ENCODE assay signal across 10 cellular contexts in genomic region chr6:37168163-37168758, GRCh38. TPM values are rescaled to one million over a fixed set of nuclear protein-coding genes. Genes with fewer than 3 reads are reported as not detected.
DNase-seq lines count a peak whose midpoint lies in the region; ATAC-seq and TF ChIP-seq lines count a peak whose summit lies in the region.
"Had no signal": no experiment of that assay in that cellular context is flagged by ENCODE, and none has a peak within 500 bp of the region (broad histone marks: within the 10 kb centered on the region; RNA-seq: fewer than 3 reads in every experiment).

No MANE protein-coding gene starts in this region.

- no peak overlapping the region for H2BK15ac ChIP-seq in neuronal stem cell (ENCODE audit: low read length)

- peaks cover 0 to 3% of the 10 kb centered on the region in 2 donors for H3K27me3 Mint-ChIP-seq in CD8-positive, alpha-beta memory T cell

- H3K27ac ChIP-seq in CD8-positive, alpha-beta memory T cell (ENCODE audit: low read depth, low read length): peak overlapping the region; percentile 86
- H3K27ac ChIP-seq in dorsolateral prefrontal cortex: peak overlapping the region in 44 of 59 donors; percentile 66 to 97 (median 90)
- H3K27ac ChIP-seq in neuronal stem cell (replicated peaks; ENCODE audit: low read length): no peak overlapping the region
- peak overlapping the region in 1 of 4 donors; percentile 89 for H3K27ac ChIP-seq in body of pancreas

- no peak overlapping the region for H4K91ac ChIP-seq in neuronal stem cell (ENCODE audit: low read depth, low read length, poor library complexity)

- H3K9me3 Mint-ChIP-seq in CD8-positive, alpha-beta memory T cell: peaks cover 0 to 2% (median 0%) of the 10 kb centered on the region in 5 donors

- no peak overlapping the region for H2AK5ac ChIP-seq in neuronal stem cell (ENCODE audit: low read depth, low read length)

- WGBS in neuronal stem cell (ENCODE audit: extremely low coverage in 2 of 2, insufficient read length in 2 of 2, insufficient replicate concordance in 1 of 2), 2 donors: no CpG with 5 or more reads among the region's 5 CpGs
- 89 to 94% methylated on average over 5 of the region's 5 CpGs for WGBS in body of pancreas, 2 donors

- no peak for DNase-seq in CD8-positive, alpha-beta memory T cell
- DNase-seq in MG63: no peak
- no peak for DNase-seq in dorsolateral prefrontal cortex
- DNase-seq in neuronal stem cell (ENCODE audit: low spot score): no peak
- no peak for DNase-seq in LoVo (ENCODE audit: low spot score)
- DNase-seq in mucosa of descending colon: no peak
- no peak for DNase-seq in middle frontal gyrus (ENCODE audit: extremely low spot score, low spot score)
- DNase-seq in body of pancreas: no peak
- DNase-seq: activated CD4-positive, alpha-beta T cell treated with anti-CD3 and anti-CD28 coated beads for 1 hour; effector CD8-positive, alpha-beta T cell had no signal

- intact Hi-C loops in dorsolateral prefrontal cortex (cut with DNase I): no loop called here
- intact Hi-C loops in mucosa of descending colon (cut with DNase I, micrococcal nuclease): no loop called here
- intact Hi-C loops in body of pancreas (cut with DNase I): no loop called here

- H4K8ac ChIP-seq in neuronal stem cell (ENCODE audit: low read depth, low read length): no peak overlapping the region

- H2BK5ac ChIP-seq in neuronal stem cell (ENCODE audit: low read length): no peak overlapping the region

- TF ChIP-seq CTCF in dorsolateral prefrontal cortex (IDR thresholded peaks at IDR 0.05 in 54 of 56, conservative IDR thresholded peaks at IDR 0.05 in 2 of 56; ENCODE audit: low read depth in 1 of 56, partially characterized antibody in 56 of 56) (no peak), mucosa of descending colon (IDR thresholded peaks at IDR 0.05) (no peak), body of pancreas (IDR thresholded peaks at IDR 0.05) (no peak)

- H3K4me1 ChIP-seq in CD8-positive, alpha-beta memory T cell (ENCODE audit: insufficient read depth, low read length): peaks cover 17% of the 10 kb centered on the region
- peaks cover 10 to 24% of the 10 kb centered on the region in 2 donors for H3K4me1 ChIP-seq in neuronal stem cell (ENCODE audit: control insufficient read depth in 2 of 2, insufficient read depth in 1 of 2, low read depth in 1 of 2, low read length in 2 of 2)
- peaks cover 5% of the 10 kb centered on the region for H3K4me1 ChIP-seq in mucosa of descending colon (ENCODE audit: low read depth)
- H3K4me1 ChIP-seq in body of pancreas: peaks cover 26% of the 10 kb centered on the region

- peaks cover 22% of the 10 kb centered on the region for H3K36me3 ChIP-seq in CD8-positive, alpha-beta memory T cell (ENCODE audit: insufficient read depth, low read length)
- H3K36me3 ChIP-seq in MG63 (peaks cover 17% of the 10 kb centered on the region), neuronal stem cell (replicated peaks in 1 of 2; ENCODE audit: control insufficient read depth in 2 of 2, insufficient read depth in 2 of 2, low read length in 2 of 2) (peaks cover 10% of the 10 kb centered on the region in 2 donors), mucosa of descending colon (ENCODE audit: low read depth) (no peaks in the 10 kb centered on the region), body of pancreas (replicated peaks in 1 of 2; ENCODE audit: insufficient read depth in 1 of 2, low read depth in 2 of 2) (peaks cover 2 to 4% of the 10 kb centered on the region in 2 donors)

- H3K9me3 ChIP-seq in CD8-positive, alpha-beta memory T cell (ENCODE audit: low read length): no peaks in the 10 kb centered on the region
- H3K9me3 ChIP-seq in MG63 (no peaks in the 10 kb centered on the region), neuronal stem cell (replicated peaks in 1 of 2; ENCODE audit: control insufficient read depth in 2 of 2, insufficient read depth in 1 of 2, low read depth in 1 of 2, low read length in 2 of 2) (peaks cover 0 to 1% of the 10 kb centered on the region in 2 donors), mucosa of descending colon (no peaks in the 10 kb centered on the region), body of pancreas (no peaks in the 10 kb centered on the region)

- H3K4me2 ChIP-seq in neuronal stem cell (ENCODE audit: insufficient read depth, low read length, poor library complexity, severe bottlenecking): no peak overlapping the region

- no peak for ATAC-seq in mucosa of descending colon
- no peak for ATAC-seq in body of pancreas

- H3K4me3 Mint-ChIP-seq in CD8-positive, alpha-beta memory T cell: peak overlapping the region; percentile 33 to 99 (median 93)

- H2BK120ac ChIP-seq in neuronal stem cell (ENCODE audit: low read depth, low read length): no peak overlapping the region

- no peaks in the 10 kb centered on the region for H3K27me3 ChIP-seq in CD8-positive, alpha-beta memory T cell (ENCODE audit: insufficient read depth, low read length, poor library complexity, severe bottlenecking)
- H3K27me3 ChIP-seq in MG63 (no peaks in the 10 kb centered on the region), dorsolateral prefrontal cortex (no peaks in the 10 kb centered on the region), neuronal stem cell (ENCODE audit: control insufficient read depth in 3 of 3, insufficient read depth in 3 of 3, low read depth in 1 of 3, low read length in 3 of 3) (peaks cover 0 to 2% (median 0%) of the 10 kb centered on the region in 3 experiments), body of pancreas (no peaks in the 10 kb centered on the region)

- TF ChIP-seq POLR2A in body of pancreas (IDR thresholded peaks at IDR 0.05): no peak

- no peak overlapping the region for H3K18ac ChIP-seq in neuronal stem cell (ENCODE audit: low read length)

- H3K9ac ChIP-seq in neuronal stem cell (ENCODE audit: low read depth, low read length, poor library complexity): no peak overlapping the region

- peak overlapping the region; percentile 11 to 98 (median 94) for H3K27ac Mint-ChIP-seq in CD8-positive, alpha-beta memory T cell

- no peak overlapping the region for H3K23ac ChIP-seq in neuronal stem cell (ENCODE audit: low read depth, low read length, poor library complexity)

- peaks cover 17 to 27% (median 18%) of the 10 kb centered on the region in 3 donors for H3K36me3 Mint-ChIP-seq in CD8-positive, alpha-beta memory T cell

- H3K4me3 ChIP-seq in CD8-positive, alpha-beta memory T cell (ENCODE audit: low read length): no peak overlapping the region
- peak overlapping the region; percentile 48 for H3K4me3 ChIP-seq in MG63
- H3K4me3 ChIP-seq in dorsolateral prefrontal cortex: peak overlapping the region in 16 of 59 donors; percentile 54 to 97 (median 78)
- peak overlapping the region in 1 of 2 donors; percentile 47 for H3K4me3 ChIP-seq in neuronal stem cell (ENCODE audit: low read length in 2 of 2)
- no peak overlapping the region for H3K4me3 ChIP-seq in mucosa of descending colon
- H3K4me3 ChIP-seq in body of pancreas: no peak overlapping the region

- peaks cover 2% of the 10 kb centered on the region for H3K79me1 ChIP-seq in neuronal stem cell (ENCODE audit: low read depth, low read length)

- peaks cover 26 to 32% (median 29%) of the 10 kb centered on the region in 3 donors for H3K4me1 Mint-ChIP-seq in CD8-positive, alpha-beta memory T cell

- CTCF ChIA-PET in CD8-positive, alpha-beta memory T cell (lab: Charles Lee): interaction anchor here (1.0 to 16.9 kb wide), 4 partner anchors 41 to 144 kb away, joined by 3 to 461 read pairs (median 222); no protein-coding TSS in a partner anchor

- POLR2A ChIA-PET in CD8-positive, alpha-beta memory T cell (lab: Charles Lee): interaction anchor here (1.5 to 4.6 kb wide), 2 partner anchors 148 to 651 kb away, joined by 3 to 40 read pairs; partner anchors contain the start of gene ZFAND3

- H2BK12ac ChIP-seq in neuronal stem cell (ENCODE audit: low read length): no peak overlapping the region

- peak overlapping the region; percentile 21 for H2AFZ ChIP-seq in neuronal stem cell (ENCODE audit: low read length)

- H3K14ac ChIP-seq in neuronal stem cell (ENCODE audit: low read length): no peak overlapping the region

- no peak overlapping the region for H3K4ac ChIP-seq in neuronal stem cell (ENCODE audit: low read length)

RNA-seq across cellular contexts. Expression of gene PIM1, which starts 1.7 kb away (rescaled TPM):
- total RNA-seq in CD8-positive, alpha-beta memory T cell: 10 to 100 TPM; 93.7 to 99.1 TPM
- 253 TPM for polyA plus RNA-seq in CD8-positive, alpha-beta memory T cell
- total RNA-seq in MG63 (2014; rRNA removed; shearing (Covaris generic); ENCODE audit: low replicate concordance): 13.0 and 18.9 TPM in 2 replicates
- 10 to 100 TPM in 113 of 120 experiments, 1 to 10 TPM in 7; 8.8 to 61.4 (median 18.1) TPM for total RNA-seq in dorsolateral prefrontal cortex
- polyA plus RNA-seq in neuronal stem cell (2013, experiment 1 of 2): 16.8 TPM
- polyA plus RNA-seq in neuronal stem cell (2013, experiment 2 of 2): 16.9 TPM
- 10 to 100 TPM; 36.9 to 84.1 (median 56.0) TPM for total RNA-seq in mucosa of descending colon
- total RNA-seq in body of pancreas: 10 to 100 TPM in 1 of 2 donors, 1 to 10 TPM in 1; 7.3 to 10.6 TPM
